ENCODE assay signal across 3 cellular contexts in genomic region chr19:434152-434960, GRCh38.
A peak's percentile ranks its signal among the peaks of the same experiment; 100 is the strongest.
TF ChIP-seq lines count a peak whose summit lies in the region.

No MANE protein-coding gene starts in this region.

TF ChIP-seq in A549, 52 proteins besides CTCF, POLR2A, EP300 and RAD21:
- TF ChIP-seq MAFK (IDR thresholded peaks at IDR 0.05; ENCODE audit: partially characterized antibody): no peak
- no peak for TF ChIP-seq PHF8 (IDR thresholded peaks at IDR 0.05; ENCODE audit: borderline replicate concordance, low read depth)
- TF ChIP-seq CBX8 (IDR thresholded peaks at IDR 0.05): no peak
- TF ChIP-seq EHF (CRISPR knock-in tag; IDR thresholded peaks at IDR 0.05): no peak
- no peak for TF ChIP-seq USF2 (IDR thresholded peaks at IDR 0.05)
- TF ChIP-seq PBX3 (IDR thresholded peaks at IDR 0.05): no peak

TF ChIP-seq in GM12891, 5 proteins besides CTCF, POLR2A, EP300 and RAD21:
- no peak for TF ChIP-seq POLR2AphosphoS5 (IDR thresholded peaks at IDR 0.05; ENCODE audit: low read depth, low read length)
- no peak for TF ChIP-seq POU2F2 (IDR thresholded peaks at IDR 0.05; ENCODE audit: low read depth, low read length)
- no peak for TF ChIP-seq TAF1 (IDR thresholded peaks at IDR 0.05; ENCODE audit: low read depth, low read length)
- TF ChIP-seq PAX5 (IDR thresholded peaks at IDR 0.05; ENCODE audit: insufficient read depth, low read length, severe bottlenecking): no peak
- no peak for TF ChIP-seq SPI1 (IDR thresholded peaks at IDR 0.05; ENCODE audit: low read depth, low read length)

TF ChIP-seq in GM12878, 131 proteins besides CTCF, POLR2A, EP300 and RAD21:
- no peak for TF ChIP-seq ZNF217 (IDR thresholded peaks at IDR 0.05)
- peak; percentile 63 for TF ChIP-seq BCL3 (IDR thresholded peaks at IDR 0.05; ENCODE audit: borderline replicate concordance, insufficient read depth, low read depth, low read length, poor library complexity, severe bottlenecking)
TF ChIP-seq in GM12878: peak in this region for 1.
